Comparison of ENCODE assay signal across 8 cellular contexts in genomic region chr17:7240375-7240774, GRCh38. TPM values are rescaled to one million over a fixed set of nuclear protein-coding genes. Genes with fewer than 3 reads are reported as not detected.
A peak's percentile ranks its signal among the peaks of the same experiment; 100 is the strongest.
DNase-seq lines count a peak whose midpoint lies in the region; ATAC-seq and TF ChIP-seq lines count a peak whose summit lies in the region.

No MANE protein-coding gene starts in this region.

- in situ Hi-C loops in astrocyte of the cerebellum (cut with HindIII; ENCODE audit: low sequenced_read_pairs): no loop called here

- H3K27ac ChIP-seq in A673 (ENCODE audit: low read depth, low read length, poor library complexity, severe bottlenecking) (peak overlapping the region; percentile 22), mesodermal cell (ENCODE audit: low read depth, low read length, severe bottlenecking) (no peak overlapping the region)

- H3K4me1 Mint-ChIP-seq in IgD-negative memory B cell: peaks cover 26 to 38% (median 32%) of the 10 kb centered on the region in 3 donors

- H3K36me3 ChIP-seq in A673 (ENCODE audit: insufficient read depth, low read length, poor library complexity, severe bottlenecking): peaks cover 45% of the 10 kb centered on the region
- peaks cover 50% of the 10 kb centered on the region for H3K36me3 ChIP-seq in mesodermal cell (ENCODE audit: control insufficient read depth, insufficient read depth, low read length)

- H3K9me3 ChIP-seq in A673 (ENCODE audit: low read depth, low read length, poor library complexity, severe bottlenecking) (no peaks in the 10 kb centered on the region), mesodermal cell (ENCODE audit: control insufficient read depth, low read length) (no peaks in the 10 kb centered on the region)

- no peak for DNase-seq in A673 (ENCODE audit: low spot score)
- no peak for DNase-seq in astrocyte of the cerebellum (ENCODE audit: low read depth)
- DNase-seq in left lobe of liver (ENCODE audit: low spot score): no peak
- DNase-seq in NCI-H2081 treated with DMSO at 0.1 percent for 48 hours (lab: John Stamatoyannopoulos, UW): no peak
- no peak for DNase-seq in stimulated activated CD8-positive, alpha-beta memory T cell treated with anti-CD3 and anti-CD28 coated beads, Interleukin-4, amount 100 ng/mL, for 48 hours

- H3K27me3 Mint-ChIP-seq in IgD-negative memory B cell: no peaks in the 10 kb centered on the region

- H3K4me3 Mint-ChIP-seq in IgD-negative memory B cell: peak overlapping the region; percentile 87 to 98 (median 97)

- peaks cover 8% of the 10 kb centered on the region for H3K36me3 Mint-ChIP-seq in IgD-negative memory B cell

- peak overlapping the region; percentile 87 to 97 (median 96) for H3K27ac Mint-ChIP-seq in IgD-negative memory B cell

- H3K4me1 ChIP-seq in A673 (ENCODE audit: insufficient read depth, low read length, poor library complexity, severe bottlenecking) (peaks cover 33% of the 10 kb centered on the region), mesodermal cell (ENCODE audit: control insufficient read depth, insufficient read depth, low read length, poor library complexity, severe bottlenecking) (peaks cover 25% of the 10 kb centered on the region)

- ATAC-seq in left lobe of liver (no peak), HG02970 (IDR thresholded peaks at IDR 0.05; ENCODE audit: low FRiP score, unreplicated experiment) (no peak)

- TF ChIP-seq CTCF in A673 (conservative IDR thresholded peaks at IDR 0.05; ENCODE audit: low read depth, low read length) (no peak), astrocyte of the cerebellum (IDR thresholded peaks at IDR 0.05; ENCODE audit: low read depth, low read length, missing control alignments) (no peak)

- 58% methylated on average over 2 of the region's 4 CpGs; no CpG with 5 or more reads in 1 of the 2 experiments for WGBS in mesodermal cell (ENCODE audit: insufficient coverage in 2 of 2), 2 experiments

- intact Hi-C loops in A673 (cut with micrococcal nuclease; ENCODE audit: unreplicated experiment): no loop called here

- peak overlapping the region; percentile 96 for H3K4me3 ChIP-seq in A673 (ENCODE audit: low read depth, low read length, poor library complexity, severe bottlenecking)
- H3K4me3 ChIP-seq in astrocyte of the cerebellum (ENCODE audit: low read depth, low read length): peak overlapping the region; percentile 98
- peak overlapping the region; percentile 84 for H3K4me3 ChIP-seq in mesodermal cell (ENCODE audit: extremely low read depth, insufficient read depth, low read length, poor library complexity, severe bottlenecking)

- TSS peak; percentile 64 for BruUV-seq in A673 (replicated peaks; lab: Mats Ljungman, UMichigan)

- POLR2A ChIA-PET in A673 (lab: Charles Lee; ENCODE audit: low non-redundant PET): interaction anchor here (0.6 kb wide), 1 partner anchor 20 kb away, joined by 4 read pairs; no protein-coding TSS in a partner anchor

- CTCF ChIA-PET in A673 (lab: Charles Lee): no interaction called here

- H3K9me3 Mint-ChIP-seq in IgD-negative memory B cell: no peaks in the 10 kb centered on the region

- no peaks in the 10 kb centered on the region for H3K27me3 ChIP-seq in A673 (replicated peaks; ENCODE audit: insufficient read depth, low read depth, low read length, poor library complexity)

RNA-seq across cellular contexts. Expression of gene PHF23, which starts 1.1 kb away (rescaled TPM):
- 84.0 and 85.1 TPM in 2 replicates for total RNA-seq in A673 (2021)
- 38.2 TPM for polyA plus RNA-seq in IgD-negative memory B cell
- polyA plus RNA-seq in mesodermal cell (2013, experiment 1 of 2): 55.4 TPM
- 46.8 TPM for polyA plus RNA-seq in mesodermal cell (2013, experiment 2 of 2)
- total RNA-seq in left lobe of liver: 16.5 TPM

RNA-seq across cellular contexts. Expression of gene GABARAP, which starts 1.9 kb away (rescaled TPM):
- 296 and 314 TPM in 2 replicates for total RNA-seq in A673 (2021)
- polyA plus RNA-seq in IgD-negative memory B cell: 1,138 TPM
- polyA plus RNA-seq in mesodermal cell (2013, experiment 1 of 2): 588 TPM
- 514 TPM for polyA plus RNA-seq in mesodermal cell (2013, experiment 2 of 2)
- 235 TPM for total RNA-seq in left lobe of liver

RNA-seq across cellular contexts. Expression of gene DVL2, which starts 6.1 kb away (rescaled TPM):
- total RNA-seq in A673 (2021) (133 and 139 TPM in 2 replicates), left lobe of liver (10.0 TPM)
- 32.3 TPM for polyA plus RNA-seq in IgD-negative memory B cell
- polyA plus RNA-seq in mesodermal cell (2013, experiment 1 of 2): 67.5 TPM
- 54.8 TPM for polyA plus RNA-seq in mesodermal cell (2013, experiment 2 of 2)

RNA-seq across cellular contexts. Expression of gene CTDNEP1, which starts 11.2 kb away (rescaled TPM):
- total RNA-seq in A673 (2021): 175 and 179 TPM in 2 replicates
- polyA plus RNA-seq in IgD-negative memory B cell: 48.7 TPM
- 140 TPM for polyA plus RNA-seq in mesodermal cell (2013, experiment 1 of 2)
- polyA plus RNA-seq in mesodermal cell (2013, experiment 2 of 2): 135 TPM
- total RNA-seq in left lobe of liver: 35.1 TPM

RNA-seq across cellular contexts. Expression of gene ELP5, which starts 11.6 kb away (rescaled TPM):
- total RNA-seq in A673 (2021): 123 and 128 TPM in 2 replicates
- polyA plus RNA-seq in IgD-negative memory B cell: 86.8 TPM
- polyA plus RNA-seq in mesodermal cell (2013, experiment 1 of 2): 62.5 TPM
- polyA plus RNA-seq in mesodermal cell (2013, experiment 2 of 2): 51.1 TPM
- total RNA-seq in left lobe of liver: 27.5 TPM

Comparison
In these comparisons a context has a peak if more than half of its experiments do, and no peak if none do; other contexts are left out.
1. RNA of gene DVL2, which starts 6.1 kb away (total RNA-seq): 133 to 139 TPM in A673; 10.0 TPM in left lobe of liver (single experiment); every median in the first group is over 10 times any median in the second.
2. Peak in every context shown above with its lines, with median percentiles within 50 percentile points of each other: H3K4me3 ChIP-seq.